In the genomic region with DNA sequence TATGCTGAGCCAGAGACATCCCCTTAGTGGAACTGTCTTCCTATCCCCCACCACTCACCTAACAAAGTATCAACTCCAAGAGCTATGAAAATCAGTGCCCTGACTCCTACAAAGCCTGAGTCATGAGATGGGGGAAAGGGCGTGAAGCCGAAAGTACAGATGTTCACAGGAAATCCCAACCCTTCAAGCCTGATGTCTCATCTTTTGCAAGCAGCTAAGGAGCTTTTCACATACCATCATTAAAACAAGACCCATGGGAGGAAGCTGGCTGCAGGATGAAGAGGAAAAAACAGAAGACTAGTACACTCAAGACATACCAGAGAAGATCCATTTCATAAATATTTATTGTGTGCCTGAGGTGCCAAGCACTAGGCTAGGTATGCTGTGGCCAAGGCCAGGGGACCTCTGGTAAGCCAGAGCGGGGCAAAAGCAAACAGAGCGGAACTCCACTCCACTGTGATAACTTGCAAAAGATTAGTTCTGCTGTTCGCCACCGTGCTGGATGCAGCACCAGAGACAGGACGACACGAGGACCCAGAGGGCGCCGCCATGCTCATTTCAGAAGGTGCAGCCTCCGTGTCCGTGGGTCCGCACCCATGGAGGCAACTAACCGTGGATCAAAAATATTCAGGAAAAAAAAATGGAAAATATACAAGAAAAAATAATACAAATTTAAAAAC, we compare ENCODE assay signal across 10 cellular contexts. TPM values are rescaled to one million over a fixed set of nuclear protein-coding genes. Genes with fewer than 3 reads are reported as not detected.
DNase-seq lines count a peak whose midpoint lies in the region; ATAC-seq and TF ChIP-seq lines count a peak whose summit lies in the region.
"Had no signal": no experiment of that assay in that cellular context is flagged by ENCODE, and none has a peak within 500 bp of the region (broad histone marks: within the 10 kb centered on the region; RNA-seq: fewer than 3 reads in every experiment).

No MANE protein-coding gene starts in this region.

- 44 to 47% methylated on average over 14 of the region's 14 CpGs for WGBS in body of pancreas, 2 donors
- WGBS in right lobe of liver (ENCODE audit: insufficient coverage, low coverage, low lambda C conversion rate, missing lambda C conversion rate) = 75% methylated on average over 10 of the region's 14 CpGs

- TF ChIP-seq POLR2A in body of pancreas (IDR thresholded peaks at IDR 0.05) (no peak), right lobe of liver (IDR thresholded peaks at IDR 0.05) (no peak), uterus (IDR thresholded peaks at IDR 0.05) (no peak)

- H3K36me3 ChIP-seq in body of pancreas (replicated peaks in 1 of 2; ENCODE audit: insufficient read depth in 1 of 2, low read depth in 2 of 2) = no peaks in the 10 kb centered on the region
- H3K36me3 ChIP-seq in right lobe of liver = no peaks in the 10 kb centered on the region
- no peaks in the 10 kb centered on the region for H3K36me3 ChIP-seq in uterus

- peak overlapping the region in 3 of 4 donors; percentile 30 to 77 (median 70) for H3K27ac ChIP-seq in body of pancreas
- H3K27ac ChIP-seq in right lobe of liver = no peak overlapping the region
- peak overlapping the region; percentile 83 to 100 for H3K27ac ChIP-seq in uterus

- no peak for ATAC-seq in activated naive CD4-positive, alpha-beta T cell treated with anti-CD3 and anti-CD28 coated beads, Interleukin-2, amount 50 U/mL, for 72 hours
- no peak for ATAC-seq in body of pancreas
- no peak for ATAC-seq in right lobe of liver
- ATAC-seq in omental fat pad (ENCODE audit: low FRiP score) = no peak

- H3K9me3 ChIP-seq in body of pancreas (no peaks in the 10 kb centered on the region), right lobe of liver (no peaks in the 10 kb centered on the region), uterus (no peaks in the 10 kb centered on the region)

- no peak for DNase-seq in activated naive CD4-positive, alpha-beta T cell treated with anti-CD3 and anti-CD28 coated beads, Interleukin-2, amount 50 U/mL, for 72 hours (ENCODE audit: low spot score in 2 of 2)
- DNase-seq in activated naive CD4-positive, alpha-beta T cell treated with Interleukin-2 at 50 U/mL for 16 hours = no peak
- DNase-seq in body of pancreas = no peak
- peak in 2 of 3 donors; percentile 39 to 42 for DNase-seq in right lobe of liver
- DNase-seq in uterus = no peak
- DNase-seq in KBM-7 = no peak
- no peak for DNase-seq in activated CD4-positive, alpha-beta T cell treated with anti-CD3 and anti-CD28 coated beads for 4 hours
- no peak for DNase-seq in omental fat pad (ENCODE audit: low spot score)
- DNase-seq: amygdala, SHP77 had no signal

- H3K27ac Mint-ChIP-seq in activated naive CD4-positive, alpha-beta T cell treated with anti-CD3 and anti-CD28 coated beads, Interleukin-2, amount 50 U/mL, for 72 hours = peak overlapping the region; percentile 33 to 40

- H3K4me3 ChIP-seq in body of pancreas = no peak overlapping the region
- H3K4me3 ChIP-seq in right lobe of liver = no peak overlapping the region
- no peak overlapping the region for H3K4me3 ChIP-seq in uterus

- in situ Hi-C loops in KBM-7 (cut with MboI; ENCODE audit: low pct_unique_long_range_greater_than_20kb, low sequenced_read_pairs) = no loop called here

- peaks cover 48% of the 10 kb centered on the region for H3K4me1 ChIP-seq in body of pancreas
- peaks cover 0 to 14% (median 8%) of the 10 kb centered on the region in 4 donors for H3K4me1 ChIP-seq in right lobe of liver
- H3K4me1 ChIP-seq in uterus = peaks cover 0 to 18% of the 10 kb centered on the region in 2 donors

- H3K27me3 ChIP-seq in body of pancreas (no peaks in the 10 kb centered on the region), right lobe of liver (no peaks in the 10 kb centered on the region), uterus (no peaks in the 10 kb centered on the region)

- intact Hi-C loops in body of pancreas (cut with DNase I) (no loop called here), right lobe of liver (cut with DNase I) (no loop called here), uterus (cut with DNase I; ENCODE audit: low total_unique reads) (no loop called here)

- no peaks in the 10 kb centered on the region for H3K9me3 Mint-ChIP-seq in activated naive CD4-positive, alpha-beta T cell treated with anti-CD3 and anti-CD28 coated beads, Interleukin-2, amount 50 U/mL, for 72 hours

- no peaks in the 10 kb centered on the region for H3K36me3 Mint-ChIP-seq in activated naive CD4-positive, alpha-beta T cell treated with anti-CD3 and anti-CD28 coated beads, Interleukin-2, amount 50 U/mL, for 72 hours

- TF ChIP-seq CTCF in body of pancreas (IDR thresholded peaks at IDR 0.05) (no peak), right lobe of liver (IDR thresholded peaks at IDR 0.05) (no peak), uterus (IDR thresholded peaks at IDR 0.05) (no peak), omental fat pad (IDR thresholded peaks at IDR 0.05) (no peak)

RNA-seq across cellular contexts. Expression of a gene that starts 4.5 kb away (rescaled TPM):
- total RNA-seq in activated naive CD4-positive, alpha-beta T cell treated with anti-CD3 and anti-CD28 coated beads, Interleukin-2, amount 50 U/mL, for 72 hours = 10 to 100 TPM; 23.4 to 31.9 TPM
- total RNA-seq in body of pancreas (10 to 100 TPM in 1 of 2 donors, 1 to 10 TPM in 1; 5.4 to 12.2 TPM), right lobe of liver (10 to 100 TPM in 2 of 6 experiments, 1 to 10 TPM in 4; 3.3 to 12.6 (median 7.0) TPM), uterus (10 to 100 TPM in 1 of 4 donors, 1 to 10 TPM in 3; 1.8 to 32.6 (median 7.8) TPM), omental fat pad (10 to 100 TPM; 11.9 to 23.2 (median 18.5) TPM)

Comparison
In these comparisons a context has a peak if more than half of its experiments do, and no peak if none do; other contexts are left out.
1. DNase-seq: peak in right lobe of liver (2 of 3); none in activated naive CD4-positive, alpha-beta T cell treated with anti-CD3 and anti-CD28 coated beads, Interleukin-2, amount 50 U/mL, for 72 hours (0 of 2), activated naive CD4-positive, alpha-beta T cell treated with Interleukin-2 at 50 U/mL for 16 hours (single experiment), body of pancreas (0 of 4), uterus (0 of 2), KBM-7 (single experiment), activated CD4-positive, alpha-beta T cell treated with anti-CD3 and anti-CD28 coated beads for 4 hours (0 of 2) and omental fat pad (single experiment).
2. H3K27ac ChIP-seq: peak in body of pancreas (3 of 4) and uterus (2 of 2); none in right lobe of liver (0 of 3).